In genomic region chr1:81050390-81050789, GRCh38 we compare ENCODE assay signal across 33 cellular contexts.
"Had no signal": no experiment of that assay in that cellular context is flagged by ENCODE, and none has a peak within 500 bp of the region (broad histone marks: within the 10 kb centered on the region; RNA-seq: fewer than 3 reads in every experiment).

No MANE protein-coding gene starts in this region.

- H3K36me3 ChIP-seq: adrenal gland, ascending aorta, brain microvascular endothelial cell, breast epithelium, cardiac muscle cell had no signal

- H3K27me3 ChIP-seq: adrenal gland, ascending aorta, body of pancreas, brain microvascular endothelial cell, breast epithelium, cardiac muscle cell had no signal

- H3K27ac ChIP-seq: adrenal gland, ascending aorta, body of pancreas, brain microvascular endothelial cell, breast epithelium, cardiac muscle cell had no signal

- FAIRE-seq: astrocyte, bronchial epithelial cell had no signal

- H3K4me3 ChIP-seq: adrenal gland, ascending aorta, body of pancreas, breast epithelium, cardiac muscle cell had no signal

- ATAC-seq: activated naive CD4-positive, alpha-beta T cell treated with anti-CD3 and anti-CD28 coated beads, Interleukin-2, amount 50 U/mL, for 72 hours; activated naive CD8-positive, alpha-beta T cell treated with anti-CD3 and anti-CD28 coated beads, Interleukin-2, amount 50 U/mL, for 24 hours; activated T-cell treated with anti-CD3 and anti-CD28 coated beads, Interleukin-2, amount 50 U/mL, for 4 hours; activated T-cell treated with anti-CD3 and anti-CD28 coated beads, Interleukin-2, amount 50 U/mL, for 72 hours; activated T-helper 17 cell treated with anti-CD3 and anti-CD28 coated beads, Interleukin-2, amount 50 U/mL, for 72 hours; body of pancreas had no signal

- H3K9me3 ChIP-seq: adrenal gland, ascending aorta, body of pancreas, breast epithelium had no signal

- DNase-seq: activated effector memory CD4-positive, alpha-beta T cell treated with anti-CD3 and anti-CD28 coated beads, Interleukin-2, amount 50 U/mL, for 16 hours; activated effector memory CD4-positive, alpha-beta T cell treated with Interleukin-2 at 50 U/mL for 16 hours; activated gamma-delta T cell; activated gamma-delta T cell treated with Interleukin-2 at 50 U/mL for 16 hours; activated naive CD4-positive, alpha-beta T cell; activated naive CD4-positive, alpha-beta T cell treated with anti-CD3 and anti-CD28 coated beads for 36 hours; activated naive CD4-positive, alpha-beta T cell treated with anti-CD3 and anti-CD28 coated beads, Interleukin-2, amount 10 ng/mL, durations not matched to agents 7 days and 5 days; activated naive CD4-positive, alpha-beta T cell treated with anti-CD3 and anti-CD28 coated beads, Interleukin-2, amount 50 U/mL, for 16 hours; activated naive CD4-positive, alpha-beta T cell treated with Interleukin-2 at 50 U/mL for 16 hours; activated naive CD8-positive, alpha-beta T cell treated with anti-CD3 and anti-CD28 coated beads for 36 hours; activated naive CD8-positive, alpha-beta T cell treated with anti-CD3 and anti-CD28 coated beads, Interleukin-2, amount 10 ng/mL, durations not matched to agents 7 days and 5 days; activated naive CD8-positive, alpha-beta T cell treated with anti-CD3 and anti-CD28 coated beads, Interleukin-2, amount 50 U/mL, for 24 hours; activated T-cell treated with anti-CD3 and anti-CD28 coated beads, Interleukin-2, amount 50 U/mL, for 24 hours; activated T-cell treated with anti-CD3 and anti-CD28 coated beads, Interleukin-2, amount 50 U/mL, for 4 hours; activated T-cell treated with anti-CD3 and anti-CD28 coated beads, Interleukin-2, amount 50 U/mL, for 48 hours; activated T-cell treated with anti-CD3 and anti-CD28 coated beads, Interleukin-2, amount 50 U/mL, for 72 hours; adrenal gland; amniotic stem cell; amygdala; anterior cingulate cortex; aorta; body of pancreas; brain microvascular endothelial cell; caudate nucleus; central memory CD4-positive, alpha-beta T cell; cerebellar nuclear complex had no signal

- H3K4me1 ChIP-seq: adrenal gland, ascending aorta, breast epithelium had no signal
